Comparison of ENCODE assay signal across 28 cellular contexts in the genomic region with DNA sequence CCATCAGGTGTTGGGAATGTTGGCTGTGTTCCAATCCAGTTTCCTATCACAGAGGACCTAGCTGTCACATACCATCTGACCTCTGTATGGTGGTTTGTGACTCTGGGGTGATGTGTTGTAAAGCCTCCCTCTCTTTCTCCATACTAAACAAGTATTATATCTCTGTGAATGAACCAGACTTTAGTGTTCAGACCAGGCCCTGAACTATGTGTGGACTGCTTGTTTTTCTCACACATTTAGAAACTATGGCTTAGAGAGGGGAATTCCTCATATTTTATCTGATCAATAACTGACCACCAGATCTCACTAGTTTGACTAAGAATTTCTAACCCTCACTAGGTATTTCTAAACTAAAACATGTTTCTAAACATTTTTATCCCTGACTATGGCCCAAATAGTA. TPM values are rescaled to one million over a fixed set of nuclear protein-coding genes. Genes with fewer than 3 reads are reported as not detected.
"Had no signal": no experiment of that assay in that cellular context is flagged by ENCODE, and none has a peak within 500 bp of the region (broad histone marks: within the 10 kb centered on the region; RNA-seq: fewer than 3 reads in every experiment).

No MANE protein-coding gene starts in this region.

- DNase-seq: activated CD4-positive, alpha-beta memory T cell treated with anti-CD3 and anti-CD28 coated beads for 36 hours; activated CD4-positive, alpha-beta T cell treated with anti-CD3 and anti-CD28 coated beads for 48 hours; activated CD4-positive, CD25-positive, alpha-beta regulatory T cell treated with anti-CD3 and anti-CD28 coated beads, Interleukin-2, amount 50 U/mL, for 72 hours; activated effector memory CD4-positive, alpha-beta T cell treated with anti-CD3 and anti-CD28 coated beads, Interleukin-2, amount 50 U/mL, for 16 hours; activated naive CD4-positive, alpha-beta T cell treated with Interleukin-2 at 50 U/mL for 16 hours; activated naive CD8-positive, alpha-beta T cell treated with anti-CD3 and anti-CD28 coated beads, Interleukin-2, amount 50 U/mL, for 24 hours; activated T-cell treated with anti-CD3 and anti-CD28 coated beads for 4 hours; amniotic stem cell; body of pancreas; IMR-90; KG1; NCI-H1048; NCI-H1417; NCI-H1930; NCI-H2107; NCI-H510A treated with DMSO at 0.1 percent for 48 hours; NCI-H69; OCI-M1; RPMI8226; SK-N-SH; T-helper 9 cell had no signal

- H3K27me3 ChIP-seq: ascending aorta, body of pancreas had no signal

- H3K4me1 Mint-ChIP-seq: central memory CD8-positive, alpha-beta T cell; WTC11 had no signal

- H3K4me3 ChIP-seq: ascending aorta, body of pancreas had no signal

- ATAC-seq: activated naive CD8-positive, alpha-beta T cell treated with anti-CD3 and anti-CD28 coated beads, Interleukin-2, amount 50 U/mL, for 24 hours; body of pancreas; Panc1; Right ventricle myocardium inferior; WTC11 had no signal

- H3K27ac Mint-ChIP-seq: activated CD4-positive, alpha-beta memory T cell treated with anti-CD3 and anti-CD28 coated beads for 36 hours; activated naive CD4-positive, alpha-beta T cell treated with anti-CD3 and anti-CD28 coated beads, Interleukin-2, amount 50 U/mL, for 72 hours; activated naive CD8-positive, alpha-beta T cell treated with anti-CD3 and anti-CD28 coated beads, Interleukin-2, amount 50 U/mL, for 24 hours; WTC11 had no signal

- H3K4me3 Mint-ChIP-seq: activated CD4-positive, alpha-beta memory T cell treated with anti-CD3 and anti-CD28 coated beads for 36 hours; activated naive CD8-positive, alpha-beta T cell treated with anti-CD3 and anti-CD28 coated beads, Interleukin-2, amount 50 U/mL, for 24 hours; central memory CD8-positive, alpha-beta T cell; WTC11 had no signal

- H3K4me1 ChIP-seq: ascending aorta, body of pancreas had no signal

- H3K27ac ChIP-seq: ascending aorta, body of pancreas had no signal

- H3K27me3 Mint-ChIP-seq: activated CD4-positive, alpha-beta memory T cell treated with anti-CD3 and anti-CD28 coated beads for 36 hours; activated naive CD8-positive, alpha-beta T cell treated with anti-CD3 and anti-CD28 coated beads, Interleukin-2, amount 50 U/mL, for 24 hours; central memory CD8-positive, alpha-beta T cell had no signal

RNA-seq across cellular contexts. Expression of gene KCNJ11, which starts 19.4 kb away (rescaled TPM):
- total RNA-seq: ascending aorta, IMR-90, M059J had no signal
- polyA plus RNA-seq: IMR-90 had no signal
